In genomic region chr10:30074101-30074500, GRCh38 we compare ENCODE assay signal across 29 cellular contexts.
"Had no signal": no experiment of that assay in that cellular context is flagged by ENCODE, and none has a peak within 500 bp of the region (broad histone marks: within the 10 kb centered on the region; RNA-seq: fewer than 3 reads in every experiment).

No MANE protein-coding gene starts in this region.

- H3K4me1 ChIP-seq: ascending aorta, breast epithelium had no signal

- H3K36me3 ChIP-seq: adrenal gland, ascending aorta, brain microvascular endothelial cell, breast epithelium, cardiac muscle cell had no signal

- ATAC-seq: activated naive CD4-positive, alpha-beta T cell treated with anti-CD3 and anti-CD28 coated beads, Interleukin-2, amount 50 U/mL, for 72 hours; activated naive CD8-positive, alpha-beta T cell treated with anti-CD3 and anti-CD28 coated beads, Interleukin-2, amount 50 U/mL, for 24 hours; activated T-cell treated with anti-CD3 and anti-CD28 coated beads, Interleukin-2, amount 50 U/mL, for 4 hours; activated T-cell treated with anti-CD3 and anti-CD28 coated beads, Interleukin-2, amount 50 U/mL, for 72 hours; activated T-helper 17 cell treated with anti-CD3 and anti-CD28 coated beads, Interleukin-2, amount 50 U/mL, for 72 hours; body of pancreas had no signal

- H3K4me3 ChIP-seq: adrenal gland, ascending aorta, body of pancreas, breast epithelium, cardiac muscle cell had no signal

- DNase-seq: activated effector memory CD4-positive, alpha-beta T cell treated with anti-CD3 and anti-CD28 coated beads, Interleukin-2, amount 50 U/mL, for 16 hours; activated effector memory CD4-positive, alpha-beta T cell treated with Interleukin-2 at 50 U/mL for 16 hours; activated gamma-delta T cell; activated gamma-delta T cell treated with Interleukin-2 at 50 U/mL for 16 hours; activated naive CD4-positive, alpha-beta T cell; activated naive CD4-positive, alpha-beta T cell treated with anti-CD3 and anti-CD28 coated beads for 36 hours; activated naive CD4-positive, alpha-beta T cell treated with anti-CD3 and anti-CD28 coated beads, Interleukin-2, amount 10 ng/mL, durations not matched to agents 7 days and 5 days; activated naive CD4-positive, alpha-beta T cell treated with anti-CD3 and anti-CD28 coated beads, Interleukin-2, amount 50 U/mL, for 16 hours; activated naive CD4-positive, alpha-beta T cell treated with Interleukin-2 at 50 U/mL for 16 hours; activated naive CD8-positive, alpha-beta T cell treated with anti-CD3 and anti-CD28 coated beads for 36 hours; activated naive CD8-positive, alpha-beta T cell treated with anti-CD3 and anti-CD28 coated beads, Interleukin-2, amount 10 ng/mL, durations not matched to agents 7 days and 5 days; activated naive CD8-positive, alpha-beta T cell treated with anti-CD3 and anti-CD28 coated beads, Interleukin-2, amount 50 U/mL, for 24 hours; activated T-cell treated with anti-CD3 and anti-CD28 coated beads, Interleukin-2, amount 50 U/mL, for 4 hours; activated T-cell treated with anti-CD3 and anti-CD28 coated beads, Interleukin-2, amount 50 U/mL, for 48 hours; activated T-cell treated with anti-CD3 and anti-CD28 coated beads, Interleukin-2, amount 50 U/mL, for 72 hours; adrenal gland; amniotic stem cell; amygdala; anterior cingulate cortex; aorta; body of pancreas; brain microvascular endothelial cell; central memory CD4-positive, alpha-beta T cell; cerebellar nuclear complex had no signal

- H3K27me3 ChIP-seq: adrenal gland, ascending aorta, body of pancreas, brain microvascular endothelial cell, breast epithelium, cardiac muscle cell had no signal

- H3K9me3 ChIP-seq: adrenal gland, ascending aorta, body of pancreas, breast epithelium had no signal

- H3K27ac ChIP-seq: adrenal gland, ascending aorta, body of pancreas, brain microvascular endothelial cell, breast epithelium, cardiac muscle cell had no signal
